ENCODE assay signal across 11 cellular contexts in genomic region chr9:36788534-36788933, GRCh38.
DNase-seq lines count a peak whose midpoint lies in the region; ATAC-seq, FAIRE-seq and TF ChIP-seq lines count a peak whose summit lies in the region.
"Had no signal": no experiment of that assay in that cellular context is flagged by ENCODE, and none has a peak within 500 bp of the region (broad histone marks: within the 10 kb centered on the region; RNA-seq: fewer than 3 reads in every experiment).

No MANE protein-coding gene starts in this region.

- peaks cover 0 to 12% of the 10 kb centered on the region in 2 donors for H3K27me3 ChIP-seq in breast epithelium
- H3K27me3 ChIP-seq: BLaER1 treated with 17β-estradiol and CSF1 and Interleukin-3, amounts not matched to agents 10 nM and 100 nM had no signal

- H3K27ac Mint-ChIP-seq in MCF 10A (ENCODE audit: low read depth, unreplicated experiment) (no peak overlapping the region), glutamatergic neuron (ENCODE audit: unreplicated experiment) (no peak overlapping the region), immature natural killer cell (no peak overlapping the region)
- no peak overlapping the region for H3K27ac Mint-ChIP-seq in stimulated activated naive CD8-positive, alpha-beta T cell treated with anti-CD3 and anti-CD28 coated beads, Interleukin-15, amount 100 ng/mL, for 72 hours
- H3K27ac Mint-ChIP-seq: activated T-helper 1 cell treated with anti-CD3 and anti-CD28 coated beads, Interleukin-12 subunit alpha, Interleukin-12 subunit beta, Interleukin-2, Interleukin-4 antibody, amounts not matched to agents 30 ng/mL and 10 ng/mL and 1 ng/mL, durations not matched to agents 14 hours and 24 hours and 36 hours had no signal

- peaks cover 53% of the 10 kb centered on the region for H3K27me3 Mint-ChIP-seq in MCF 10A (ENCODE audit: insufficient read depth, unreplicated experiment)
- peaks cover 5% of the 10 kb centered on the region for H3K27me3 Mint-ChIP-seq in glutamatergic neuron (ENCODE audit: unreplicated experiment)
- H3K27me3 Mint-ChIP-seq in stimulated activated naive CD8-positive, alpha-beta T cell treated with anti-CD3 and anti-CD28 coated beads, Interleukin-15, amount 100 ng/mL, for 72 hours, result peaks cover 26% of the 10 kb centered on the region
- peaks cover 5 to 13% (median 12%) of the 10 kb centered on the region in 3 donors for H3K27me3 Mint-ChIP-seq in immature natural killer cell (ENCODE audit: low read depth in 3 of 3)

- peak; percentile 42 for ATAC-seq in stimulated activated naive CD8-positive, alpha-beta T cell treated with anti-CD3 and anti-CD28 coated beads, Interleukin-15, amount 100 ng/mL, for 72 hours

- POLR2A ChIA-PET in MCF 10A (lab: Yijun Ruan, JAX), result interaction anchor here (0.7 kb wide), 1 partner anchor 63 kb away, joined by 3 read pairs; no protein-coding TSS in a partner anchor

- no peak overlapping the region for H3K27ac ChIP-seq in breast epithelium
- H3K27ac ChIP-seq: BLaER1 treated with 17β-estradiol and CSF1 and Interleukin-3, amounts not matched to agents 10 nM and 100 nM had no signal

- H3K4me3 Mint-ChIP-seq in MCF 10A (ENCODE audit: unreplicated experiment) (no peak overlapping the region), glutamatergic neuron (ENCODE audit: unreplicated experiment) (no peak overlapping the region), immature natural killer cell (no peak overlapping the region)
- H3K4me3 Mint-ChIP-seq in stimulated activated naive CD8-positive, alpha-beta T cell treated with anti-CD3 and anti-CD28 coated beads, Interleukin-15, amount 100 ng/mL, for 72 hours, result no peak overlapping the region
- H3K4me3 Mint-ChIP-seq: activated T-helper 1 cell treated with anti-CD3 and anti-CD28 coated beads, Interleukin-12 subunit alpha, Interleukin-12 subunit beta, Interleukin-2, Interleukin-4 antibody, amounts not matched to agents 30 ng/mL and 10 ng/mL and 1 ng/mL, durations not matched to agents 14 hours and 24 hours and 36 hours had no signal

- H3K9me3 Mint-ChIP-seq in MCF 10A (ENCODE audit: unreplicated experiment) (no peaks in the 10 kb centered on the region), glutamatergic neuron (ENCODE audit: unreplicated experiment) (peaks cover 2% of the 10 kb centered on the region), immature natural killer cell (peaks cover 4 to 14% (median 9%) of the 10 kb centered on the region in 6 donors)
- peaks cover 8 to 13% of the 10 kb centered on the region in 2 donors for H3K9me3 Mint-ChIP-seq in stimulated activated naive CD8-positive, alpha-beta T cell treated with anti-CD3 and anti-CD28 coated beads, Interleukin-15, amount 100 ng/mL, for 72 hours

- no peaks in the 10 kb centered on the region for H3K36me3 ChIP-seq in breast epithelium
- H3K36me3 ChIP-seq: BLaER1 treated with 17β-estradiol and CSF1 and Interleukin-3, amounts not matched to agents 10 nM and 100 nM had no signal

- intact Hi-C loops in MCF 10A (cut with micrococcal nuclease) (no loop called here), breast epithelium (cut with DNase I; ENCODE audit: low total_unique reads) (no loop called here)

- no peaks in the 10 kb centered on the region for H3K4me1 ChIP-seq in breast epithelium

- peak; percentile 9 for DNase-seq in MCF 10A (ENCODE audit: unreplicated experiment)
- DNase-seq in breast epithelium (ENCODE audit: low spot score in 2 of 2), result no peak
- peak; percentile 46 for DNase-seq in RPMI8226
- peak; percentile 44 for DNase-seq in glutamatergic neuron
- DNase-seq in stimulated activated naive CD8-positive, alpha-beta T cell treated with anti-CD3 and anti-CD28 coated beads, Interleukin-15, amount 100 ng/mL, for 72 hours, result no peak
- DNase-seq in immature natural killer cell, result no peak
- DNase-seq in H54 (ENCODE audit: insufficient read length, low spot score), result no peak
- no peak for DNase-seq in anterior cingulate cortex (lab: John Stamatoyannopoulos, UW)
- DNase-seq: NCI-H1105 had no signal

- TF ChIP-seq POLR2A in breast epithelium (IDR thresholded peaks at IDR 0.05) (no peak), H54 (IDR thresholded peaks at IDR 0.05; ENCODE audit: low read depth, low read length) (no peak)

- H3K36me3 Mint-ChIP-seq in MCF 10A (ENCODE audit: insufficient read depth, unreplicated experiment), result no peaks in the 10 kb centered on the region
- peaks cover 4% of the 10 kb centered on the region for H3K36me3 Mint-ChIP-seq in glutamatergic neuron (ENCODE audit: unreplicated experiment)
- H3K36me3 Mint-ChIP-seq in immature natural killer cell, result peaks cover 4% of the 10 kb centered on the region in 3 donors

- peaks cover 0 to 8% of the 10 kb centered on the region in 2 donors for H3K9me3 ChIP-seq in breast epithelium

- FAIRE-seq in H54 (lab: Jason Lieb, UNC), result no peak

- H3K4me3 ChIP-seq in breast epithelium, result no peak overlapping the region
- H3K4me3 ChIP-seq: BLaER1 treated with 17β-estradiol and CSF1 and Interleukin-3, amounts not matched to agents 10 nM and 100 nM had no signal

- CTCF ChIA-PET in MCF 10A (lab: Yijun Ruan, JAX), result no interaction called here

- no TSS peak for BruUV-seq in MCF 10A (replicated peaks; lab: Mats Ljungman, UMichigan)

- TF ChIP-seq CTCF in MCF 10A (IDR thresholded peaks at IDR 0.05; ENCODE audit: unreplicated experiment), result peak; percentile 34
- TF ChIP-seq CTCF in breast epithelium (IDR thresholded peaks at IDR 0.05), result no peak
- peak; percentile 62 for TF ChIP-seq CTCF in glutamatergic neuron (IDR thresholded peaks at IDR 0.05; ENCODE audit: partially characterized antibody, unreplicated experiment)

- no peaks in the 10 kb centered on the region for H3K4me1 Mint-ChIP-seq in MCF 10A (ENCODE audit: insufficient read depth, unreplicated experiment)
- H3K4me1 Mint-ChIP-seq in glutamatergic neuron (ENCODE audit: low read depth, unreplicated experiment), result peaks cover 2% of the 10 kb centered on the region
- H3K4me1 Mint-ChIP-seq in stimulated activated naive CD8-positive, alpha-beta T cell treated with anti-CD3 and anti-CD28 coated beads, Interleukin-15, amount 100 ng/mL, for 72 hours, result no peaks in the 10 kb centered on the region
- no peaks in the 10 kb centered on the region for H3K4me1 Mint-ChIP-seq in immature natural killer cell

Comparison
In these comparisons a context has a peak if more than half of its experiments do, and no peak if none do; other contexts are left out.
1. DNase-seq: peak in MCF 10A (single experiment), RPMI8226 (single experiment) and glutamatergic neuron (single experiment); none in breast epithelium (0 of 2), stimulated activated naive CD8-positive, alpha-beta T cell treated with anti-CD3 and anti-CD28 coated beads, Interleukin-15, amount 100 ng/mL, for 72 hours (0 of 2), immature natural killer cell (0 of 3), H54 (single experiment) and anterior cingulate cortex (0 of 58).
2. CTCF ChIP-seq: peak in MCF 10A (single experiment) and glutamatergic neuron (single experiment); none in breast epithelium (0 of 3).